8 cellular contexts compared by ENCODE assay signal in the genomic region with DNA sequence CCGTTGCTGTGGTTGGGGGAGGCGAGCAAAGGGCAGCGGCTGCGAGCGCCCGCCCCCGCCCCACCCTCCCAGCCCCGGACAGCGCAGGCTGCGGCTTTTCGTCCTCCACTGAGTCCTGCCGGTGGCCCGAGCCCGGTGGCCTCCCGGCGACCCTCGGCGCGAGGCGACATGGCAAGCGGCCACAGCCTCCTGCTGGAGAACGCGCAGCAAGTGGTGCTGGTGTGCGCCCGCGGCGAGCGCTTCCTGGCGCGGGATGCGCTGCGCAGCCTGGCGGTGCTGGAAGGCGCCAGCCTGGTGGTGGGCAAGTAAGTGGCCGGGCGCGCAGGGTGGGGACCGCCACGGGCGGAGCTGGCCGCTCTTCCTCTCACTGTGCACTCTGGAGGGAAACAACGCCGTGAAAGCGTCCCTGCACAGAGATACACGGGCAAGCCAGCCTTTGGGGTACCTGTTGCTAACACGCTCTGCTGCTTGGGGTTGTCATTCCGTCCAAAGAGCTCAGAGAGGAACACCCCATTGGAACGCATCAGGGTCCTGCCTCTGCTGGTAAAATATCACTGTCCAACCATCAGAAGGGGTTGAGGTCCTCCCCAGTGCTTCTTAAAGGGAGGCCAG. TPM values are rescaled to one million over a fixed set of nuclear protein-coding genes. Genes with fewer than 3 reads are reported as not detected.
DNase-seq lines count a peak whose midpoint lies in the region; ATAC-seq lines count a peak whose summit lies in the region.

A gene with protein sequence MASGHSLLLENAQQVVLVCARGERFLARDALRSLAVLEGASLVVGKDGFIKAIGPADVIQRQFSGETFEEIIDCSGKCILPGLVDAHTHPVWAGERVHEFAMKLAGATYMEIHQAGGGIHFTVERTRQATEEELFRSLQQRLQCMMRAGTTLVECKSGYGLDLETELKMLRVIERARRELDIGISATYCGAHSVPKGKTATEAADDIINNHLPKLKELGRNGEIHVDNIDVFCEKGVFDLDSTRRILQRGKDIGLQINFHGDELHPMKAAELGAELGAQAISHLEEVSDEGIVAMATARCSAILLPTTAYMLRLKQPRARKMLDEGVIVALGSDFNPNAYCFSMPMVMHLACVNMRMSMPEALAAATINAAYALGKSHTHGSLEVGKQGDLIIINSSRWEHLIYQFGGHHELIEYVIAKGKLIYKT (plus strand): TSS at position 101 of the 612 bp plus-strand sequence. CDS start 68 bp downstream, at position 169.

- H3K4me1 Mint-ChIP-seq in activated CD4-positive, alpha-beta T cell treated with anti-CD3 and anti-CD28 coated beads, Interleukin-2, amount 10 ng/mL, durations not matched to agents 7 days and 5 days, result peaks cover 10% of the 10 kb centered on the region

- H3K4me3 Mint-ChIP-seq in activated CD4-positive, alpha-beta T cell treated with anti-CD3 and anti-CD28 coated beads, Interleukin-2, amount 10 ng/mL, durations not matched to agents 7 days and 5 days, result peak within 1 kb of the TSS; percentile 94

- POLR2A ChIA-PET in activated CD4-positive, alpha-beta T cell treated with anti-CD3 and anti-CD28 coated beads, Interleukin-2, amount 10 ng/mL, durations not matched to agents 7 days and 5 days (lab: Charles Lee), result interaction anchor here (0.6 kb wide), 1 partner anchor 382 kb away, joined by 3 read pairs; no protein-coding TSS in a partner anchor

- H3K27ac Mint-ChIP-seq in activated CD4-positive, alpha-beta T cell treated with anti-CD3 and anti-CD28 coated beads, Interleukin-2, amount 10 ng/mL, durations not matched to agents 7 days and 5 days, result peak within 1 kb of the TSS; percentile 91

- no peaks in the 10 kb centered on the region for H3K9me3 Mint-ChIP-seq in activated CD4-positive, alpha-beta T cell treated with anti-CD3 and anti-CD28 coated beads, Interleukin-2, amount 10 ng/mL, durations not matched to agents 7 days and 5 days

- H3K36me3 Mint-ChIP-seq in activated CD4-positive, alpha-beta T cell treated with anti-CD3 and anti-CD28 coated beads, Interleukin-2, amount 10 ng/mL, durations not matched to agents 7 days and 5 days (ENCODE audit: low read depth), result no peaks in the 10 kb centered on the region

- CTCF ChIA-PET in activated CD4-positive, alpha-beta T cell treated with anti-CD3 and anti-CD28 coated beads, Interleukin-2, amount 10 ng/mL, durations not matched to agents 7 days and 5 days (lab: Charles Lee), result interaction anchor here (0.7 to 4.2 kb wide), 6 partner anchors 16 to 69 kb away, joined by 3 to 12 read pairs (median 4); no protein-coding TSS in a partner anchor

- DNase-seq in NCI-H1436 (lab: John Stamatoyannopoulos, UW), result peak; percentile 25
- no peak for DNase-seq in NCI-H1436 treated with DMSO at 0.1 percent for 48 hours (lab: John Stamatoyannopoulos, UW)
- DNase-seq in NCI-H1930 (lab: John Stamatoyannopoulos, UW), result peak; percentile 32 to 79
- peak; percentile 66 for DNase-seq in activated CD4-positive, alpha-beta T cell treated with anti-CD3 and anti-CD28 coated beads, Interleukin-2, amount 10 ng/mL, durations not matched to agents 7 days and 5 days
- DNase-seq in ecto neural progenitor cell (ENCODE audit: low spot score), result peak; percentile 87
- DNase-seq in medulla oblongata (ENCODE audit: extremely low spot score), result peak; percentile 34
- peak; percentile 9 for DNase-seq in stimulated activated CD8-positive, alpha-beta memory T cell treated with anti-CD3 and anti-CD28 coated beads, Interleukin-15, amount 100 ng/mL, for 1 hour (ENCODE audit: low read depth)

- H3K27me3 Mint-ChIP-seq in activated CD4-positive, alpha-beta T cell treated with anti-CD3 and anti-CD28 coated beads, Interleukin-2, amount 10 ng/mL, durations not matched to agents 7 days and 5 days, result peaks cover 7% of the 10 kb centered on the region

- ATAC-seq in HG02759 (IDR thresholded peaks at IDR 0.05; ENCODE audit: unreplicated experiment), result peak; percentile 64

RNA-seq across cellular contexts. Expression of the gene that starts here (rescaled TPM):
- 1 to 10 TPM in 1 of 2 experiments, under 1 TPM in 1; 0.89 to 1.4 TPM for total RNA-seq in activated CD4-positive, alpha-beta T cell treated with anti-CD3 and anti-CD28 coated beads, Interleukin-2, amount 10 ng/mL, durations not matched to agents 7 days and 5 days
